ENCODE assay signal across 8 cellular contexts in the genomic region with DNA sequence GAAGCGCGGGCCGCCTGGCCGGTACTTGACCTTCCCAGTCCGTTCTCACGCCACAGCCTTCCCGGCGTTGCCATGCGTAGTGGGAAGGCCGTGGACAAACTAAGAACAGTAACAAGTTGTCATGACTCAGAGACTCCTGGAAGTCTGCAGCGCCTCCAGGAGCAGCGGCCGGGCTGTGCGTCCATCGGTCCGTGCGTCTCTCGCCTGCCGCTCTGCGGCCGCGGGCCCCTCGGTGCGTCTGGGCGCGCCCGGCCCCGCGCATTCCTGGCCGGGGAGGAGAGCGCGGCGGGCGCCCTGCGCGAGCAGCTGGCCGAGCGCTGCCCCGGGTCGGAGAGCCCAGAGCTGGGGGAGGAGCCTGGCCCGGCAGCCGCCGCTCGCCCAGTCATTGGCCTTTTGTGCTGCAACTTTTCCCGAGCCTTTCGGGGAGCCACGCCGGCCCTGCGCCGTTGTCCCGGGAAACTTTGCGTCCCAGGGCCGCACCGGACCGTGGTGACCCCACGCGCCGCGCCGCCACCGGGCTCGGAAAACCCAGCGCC.
DNase-seq lines count a peak whose midpoint lies in the region; ATAC-seq and TF ChIP-seq lines count a peak whose summit lies in the region.

No MANE protein-coding gene starts in this region.

- H3K4me3 ChIP-seq in iPS-15b (ENCODE audit: low read depth, low read length) (peak overlapping the region; percentile 75), sigmoid colon (peak overlapping the region; percentile 72 to 91 (median 76))

- H3K4me3 Mint-ChIP-seq in MCF 10A (ENCODE audit: unreplicated experiment) = peak overlapping the region; percentile 85

- H3K27ac ChIP-seq in sigmoid colon = peak overlapping the region; percentile 99 to 100 (median 100)

- no peak for TF ChIP-seq EP300 in sigmoid colon (IDR thresholded peaks at IDR 0.05)

- H3K27ac Mint-ChIP-seq in MCF 10A (ENCODE audit: low read depth, unreplicated experiment) = peak overlapping the region; percentile 90

- H3K9me3 Mint-ChIP-seq in MCF 10A (ENCODE audit: unreplicated experiment) = no peaks in the 10 kb centered on the region

- 1% methylated on average over 61 of the region's 63 CpGs for WGBS in sigmoid colon, 2 donors

- DNase-seq in NCI-H1930 (lab: John Stamatoyannopoulos, UW) (peak; percentile 18 to 51), MCF 10A (ENCODE audit: unreplicated experiment) (peak; percentile 95), sigmoid colon (peak; percentile 97), COR-L47 (lab: John Stamatoyannopoulos, UW) (no peak)

- peak overlapping the region; percentile 83 for H3K9ac ChIP-seq in iPS-15b (ENCODE audit: low read depth, low read length)

- POLR2A ChIA-PET in MCF 10A (lab: Yijun Ruan, JAX) = interaction anchor here (0.6 to 8.7 kb wide), 39 partner anchors 10 to 1612 kb away, joined by 3 to 132 read pairs (median 5); partner anchors contain the start of genes ATE1 and NSMCE4A

- ATAC-seq in GM19351 (IDR thresholded peaks at IDR 0.05; ENCODE audit: unreplicated experiment) (peak; percentile 45), HG02885 (IDR thresholded peaks at IDR 0.05; ENCODE audit: poor library complexity, unreplicated experiment) (no peak), GM18868 (IDR thresholded peaks at IDR 0.05; ENCODE audit: unreplicated experiment) (no peak)

- BruUV-seq in MCF 10A (replicated peaks; lab: Mats Ljungman, UMichigan) = no TSS peak

- peak in 1 of 2 donors; percentile 37 for TF ChIP-seq POLR2A in sigmoid colon (IDR thresholded peaks at IDR 0.05)

- H3K9me3 ChIP-seq in iPS-15b (ENCODE audit: control insufficient read depth, insufficient read depth, low read length) (no peaks in the 10 kb centered on the region), sigmoid colon (no peaks in the 10 kb centered on the region)

- H3K4me1 ChIP-seq in iPS-15b (ENCODE audit: control insufficient read depth, insufficient read depth, low read length) (peaks cover 5% of the 10 kb centered on the region), sigmoid colon (peaks cover 0 to 49% (median 40%) of the 10 kb centered on the region in 4 donors)

- no peaks in the 10 kb centered on the region for H3K27me3 Mint-ChIP-seq in MCF 10A (ENCODE audit: insufficient read depth, unreplicated experiment)

- CTCF ChIA-PET in MCF 10A (lab: Yijun Ruan, JAX) = interaction anchor here (0.6 to 4.2 kb wide), 39 partner anchors 9 to 320 kb away, joined by 3 to 37 read pairs (median 4); no protein-coding TSS in a partner anchor

- H3K27me3 ChIP-seq in iPS-15b (ENCODE audit: control insufficient read depth, insufficient read depth, low read length) = peaks cover 8% of the 10 kb centered on the region
- H3K27me3 ChIP-seq in sigmoid colon = no peaks in the 10 kb centered on the region

- H3K4me1 Mint-ChIP-seq in MCF 10A (ENCODE audit: insufficient read depth, unreplicated experiment) = peaks cover 32% of the 10 kb centered on the region

- TF ChIP-seq CTCF in MCF 10A (IDR thresholded peaks at IDR 0.05; ENCODE audit: unreplicated experiment) (peak; percentile 30), sigmoid colon (IDR thresholded peaks at IDR 0.05) (peak in 3 of 4 experiments; percentile 24 to 58 (median 29))

- H3K36me3 Mint-ChIP-seq in MCF 10A (ENCODE audit: insufficient read depth, unreplicated experiment) = peaks cover 8% of the 10 kb centered on the region

- H3K36me3 ChIP-seq in iPS-15b (ENCODE audit: control insufficient read depth, insufficient read depth, low read length) = no peaks in the 10 kb centered on the region
- no peaks in the 10 kb centered on the region for H3K36me3 ChIP-seq in sigmoid colon

- intact Hi-C loops in MCF 10A (cut with micrococcal nuclease) = loop anchor here (1.0 to 2.0 kb wide), 6 partner anchors 29 to 186 kb away; no protein-coding TSS in a partner anchor
- intact Hi-C loops in sigmoid colon (cut with DNase I) = loop anchor here (2.0 kb wide), 5 partner anchors 50 to 188 kb away; partner anchors contain the start of gene NSMCE4A
